In the genomic region with DNA sequence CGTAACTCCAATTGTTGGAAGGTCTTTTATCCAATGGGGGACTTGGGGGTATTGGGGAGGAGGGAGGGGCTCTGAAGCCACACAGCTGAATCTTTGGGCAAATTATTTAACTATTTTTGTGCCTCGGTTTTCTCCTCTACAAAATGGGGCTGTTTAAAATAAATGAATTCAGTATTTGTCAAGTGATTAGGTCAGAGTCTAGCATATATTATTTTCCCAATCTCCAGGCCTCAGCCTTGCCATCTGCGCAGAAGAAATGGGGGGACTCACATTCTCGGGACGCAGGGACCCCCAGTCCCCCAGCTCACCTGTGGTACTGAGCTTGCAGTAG, we compare ENCODE assay signal across 8 cellular contexts. TPM values are rescaled to one million over a fixed set of nuclear protein-coding genes. Genes with fewer than 3 reads are reported as not detected.
DNase-seq lines count a peak whose midpoint lies in the region; ATAC-seq and TF ChIP-seq lines count a peak whose summit lies in the region.

No MANE protein-coding gene starts in this region.

- no peaks in the 10 kb centered on the region for H3K27me3 ChIP-seq in HCT116 (ENCODE audit: insufficient read depth, low read length)
- H3K27me3 ChIP-seq in smooth muscle cell (ENCODE audit: low read depth): no peaks in the 10 kb centered on the region

- H3K4me2 ChIP-seq in HCT116 (ENCODE audit: low read length) (peak overlapping the region; percentile 71), smooth muscle cell (peak overlapping the region; percentile 98)

- H3K36me3 Mint-ChIP-seq in activated T-helper 1 cell treated with anti-CD3 and anti-CD28 coated beads, Interleukin-12 subunit alpha, Interleukin-12 subunit beta, Interleukin-2, Interleukin-4 antibody, amounts not matched to agents 30 ng/mL and 10 ng/mL and 1 ng/mL, durations not matched to agents 14 hours and 24 hours and 36 hours (ENCODE audit: low read depth): peaks cover 31% of the 10 kb centered on the region

- WGBS in smooth muscle cell (ENCODE audit: low lambda C conversion rate): 80% methylated on average over 5 of the region's 5 CpGs

- H3K4me3 Mint-ChIP-seq in activated T-helper 1 cell treated with anti-CD3 and anti-CD28 coated beads, Interleukin-12 subunit alpha, Interleukin-12 subunit beta, Interleukin-2, Interleukin-4 antibody, amounts not matched to agents 30 ng/mL and 10 ng/mL and 1 ng/mL, durations not matched to agents 14 hours and 24 hours and 36 hours: peak overlapping the region; percentile 92

- H3K27ac ChIP-seq in HCT116 (ENCODE audit: low read depth, low read length) (peak overlapping the region; percentile 91), smooth muscle cell (ENCODE audit: low read depth) (peak overlapping the region; percentile 28)

- H3K4me1 ChIP-seq in HCT116 (ENCODE audit: control insufficient read depth in 1 of 2, insufficient read depth in 2 of 2, low read length in 2 of 2) (peaks cover 20 to 46% of the 10 kb centered on the region in 2 experiments), smooth muscle cell (ENCODE audit: low read depth) (peaks cover 8% of the 10 kb centered on the region)

- H3F3A ChIP-seq in smooth muscle cell (ENCODE audit: low read depth): no peaks in the 10 kb centered on the region

- TF ChIP-seq RAD21 in HCT116 (IDR thresholded peaks at IDR 0.05; ENCODE audit: low read depth): no peak

- H3K36me3 ChIP-seq in HCT116 (ENCODE audit: control insufficient read depth in 1 of 2, insufficient read depth in 2 of 2, low read length in 2 of 2) (peaks cover 13 to 15% of the 10 kb centered on the region in 2 experiments), smooth muscle cell (ENCODE audit: low read depth) (no peaks in the 10 kb centered on the region)

- H3K79me2 ChIP-seq in HCT116 (ENCODE audit: insufficient read depth, low read length) (peaks cover 41% of the 10 kb centered on the region), smooth muscle cell (ENCODE audit: low read depth) (peaks cover 7% of the 10 kb centered on the region)

- H3K4me1 Mint-ChIP-seq in activated T-helper 1 cell treated with anti-CD3 and anti-CD28 coated beads, Interleukin-12 subunit alpha, Interleukin-12 subunit beta, Interleukin-2, Interleukin-4 antibody, amounts not matched to agents 30 ng/mL and 10 ng/mL and 1 ng/mL, durations not matched to agents 14 hours and 24 hours and 36 hours (ENCODE audit: low read depth): peaks cover 20% of the 10 kb centered on the region

- no peaks in the 10 kb centered on the region for H4K20me1 ChIP-seq in HCT116 (ENCODE audit: insufficient read depth)
- H4K20me1 ChIP-seq in smooth muscle cell (ENCODE audit: low read depth): peaks cover 49% of the 10 kb centered on the region

- POLR2A ChIA-PET in HCT116 (lab: Charles Lee): no interaction called here

- H3K9me2 ChIP-seq in HCT116 (ENCODE audit: insufficient read depth): no peaks in the 10 kb centered on the region

- intact Hi-C loops in HCT116 (cut with micrococcal nuclease): no loop called here
- intact Hi-C loops in activated T-helper 1 cell treated with anti-CD3 and anti-CD28 coated beads, Interleukin-12 subunit alpha, Interleukin-12 subunit beta, Interleukin-2, Interleukin-4 antibody, amounts not matched to agents 30 ng/mL and 10 ng/mL and 1 ng/mL, durations not matched to agents 14 hours and 24 hours and 36 hours (cut with micrococcal nuclease): loop anchor here (1.0 to 5.0 kb wide), 4 partner anchors 14 to 116 kb away; a partner anchor contains a TSS

- H3K9me3 ChIP-seq in HCT116 (ENCODE audit: control insufficient read depth in 1 of 2, insufficient read depth in 1 of 2, low read depth in 1 of 2, low read length in 2 of 2) (no peaks in the 10 kb centered on the region), smooth muscle cell (replicated peaks; ENCODE audit: low read depth) (no peaks in the 10 kb centered on the region)

- DNase-seq in HCT116 (ENCODE audit: low read depth, low spot score) (no peak), smooth muscle cell (lab: John Stamatoyannopoulos, UW; ENCODE audit: unreplicated experiment) (no peak), NCI-H2107 (lab: John Stamatoyannopoulos, UW) (no peak), mucosa of gallbladder (ENCODE audit: low spot score) (no peak)
- DNase-seq in activated T-helper 1 cell treated with anti-CD3 and anti-CD28 coated beads, Interleukin-12 subunit alpha, Interleukin-12 subunit beta, Interleukin-2, Interleukin-4 antibody, amounts not matched to agents 30 ng/mL and 10 ng/mL and 1 ng/mL, durations not matched to agents 14 hours and 24 hours and 36 hours (ENCODE audit: low spot score): no peak

- H3K9ac ChIP-seq in HCT116 (ENCODE audit: low read length) (peak overlapping the region; percentile 81), smooth muscle cell (ENCODE audit: low read depth) (peak overlapping the region; percentile 88)

- RAD21 ChIA-PET in HCT116 (lab: Charles Lee; ENCODE audit: low non-redundant PET in 1 of 2, low total read pairs in 2 of 2, uncharacterized antibody in 2 of 2, unreplicated experiment in 2 of 2): no interaction called here

- no peak for ATAC-seq in HCT116
- no peak for ATAC-seq in GM21717 (IDR thresholded peaks at IDR 0.05; ENCODE audit: unreplicated experiment)
- no peak for ATAC-seq in HG03025 (IDR thresholded peaks at IDR 0.05; ENCODE audit: low FRiP score, unreplicated experiment)

- H2AFZ ChIP-seq in HCT116 (ENCODE audit: low read depth, low read length, poor library complexity, severe bottlenecking) (no peak overlapping the region), smooth muscle cell (ENCODE audit: low read depth) (no peak overlapping the region)

- H3K4me3 ChIP-seq in HCT116 (replicated peaks in 1 of 2; ENCODE audit: low read depth in 1 of 2, low read length in 2 of 2) (peak overlapping the region; percentile 72 to 80), iPS-11a (ENCODE audit: low read depth, low read length) (peak overlapping the region; percentile 66), smooth muscle cell (peak overlapping the region; percentile 89)

- BruUV-seq in HCT116 (replicated peaks; lab: Mats Ljungman, UMichigan): no TSS peak

- no peak for TF ChIP-seq POLR2A in HCT116 (IDR thresholded peaks at IDR 0.05; ENCODE audit: borderline replicate concordance, extremely low read depth, insufficient read depth, insufficient read length)

- H3K27me3 Mint-ChIP-seq in activated T-helper 1 cell treated with anti-CD3 and anti-CD28 coated beads, Interleukin-12 subunit alpha, Interleukin-12 subunit beta, Interleukin-2, Interleukin-4 antibody, amounts not matched to agents 30 ng/mL and 10 ng/mL and 1 ng/mL, durations not matched to agents 14 hours and 24 hours and 36 hours (ENCODE audit: insufficient read depth): no peaks in the 10 kb centered on the region

- H3K9me3 Mint-ChIP-seq in activated T-helper 1 cell treated with anti-CD3 and anti-CD28 coated beads, Interleukin-12 subunit alpha, Interleukin-12 subunit beta, Interleukin-2, Interleukin-4 antibody, amounts not matched to agents 30 ng/mL and 10 ng/mL and 1 ng/mL, durations not matched to agents 14 hours and 24 hours and 36 hours: no peaks in the 10 kb centered on the region

- TF ChIP-seq CTCF in HCT116 (IDR thresholded peaks at IDR 0.05 in 2 of 3, conservative IDR thresholded peaks at IDR 0.05 in 1 of 3; ENCODE audit: borderline replicate concordance in 1 of 3, insufficient read depth in 1 of 3, low read depth in 2 of 3, low read length in 2 of 3) (no peak), smooth muscle cell (IDR thresholded peaks at IDR 0.05; ENCODE audit: borderline replicate concordance, insufficient read depth, poor library complexity, severe bottlenecking) (no peak)

- CTCF ChIA-PET in HCT116 (lab: Charles Lee): no interaction called here

- peak overlapping the region; percentile 94 for H3K27ac Mint-ChIP-seq in activated T-helper 1 cell treated with anti-CD3 and anti-CD28 coated beads, Interleukin-12 subunit alpha, Interleukin-12 subunit beta, Interleukin-2, Interleukin-4 antibody, amounts not matched to agents 30 ng/mL and 10 ng/mL and 1 ng/mL, durations not matched to agents 14 hours and 24 hours and 36 hours

TF ChIP-seq in HCT116, 20 proteins besides CTCF, POLR2A, EP300 and RAD21 (continues in another document):
- TF ChIP-seq EZH2phosphoT487 (IDR thresholded peaks at IDR 0.05; ENCODE audit: borderline replicate concordance): no peak
- no peak for TF ChIP-seq ZFX (IDR thresholded peaks at IDR 0.05)
- no peak for TF ChIP-seq CEBPB (IDR thresholded peaks at IDR 0.05; ENCODE audit: low read depth)
- TF ChIP-seq TCF7L2 (IDR thresholded peaks at IDR 0.05; ENCODE audit: borderline replicate concordance, extremely low read depth, insufficient read depth, insufficient read length): no peak
- no peak for TF ChIP-seq FOSL1 (IDR thresholded peaks at IDR 0.05; ENCODE audit: low read depth)
- no peak for TF ChIP-seq ELF1 (IDR thresholded peaks at IDR 0.05; ENCODE audit: borderline replicate concordance, low read depth)
- TF ChIP-seq SRF (IDR thresholded peaks at IDR 0.05; ENCODE audit: low read depth): no peak
- TF ChIP-seq POLR2AphosphoS5 (IDR thresholded peaks at IDR 0.05; ENCODE audit: low read depth, low read length): no peak
- no peak for TF ChIP-seq EGR1 (IDR thresholded peaks at IDR 0.05; ENCODE audit: low read depth)
- TF ChIP-seq, protein P1, sequence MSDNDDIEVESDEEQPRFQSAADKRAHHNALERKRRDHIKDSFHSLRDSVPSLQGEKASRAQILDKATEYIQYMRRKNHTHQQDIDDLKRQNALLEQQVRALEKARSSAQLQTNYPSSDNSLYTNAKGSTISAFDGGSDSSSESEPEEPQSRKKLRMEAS (IDR thresholded peaks at IDR 0.05): no peak

RNA-seq across cellular contexts. Expression of a gene that starts 1.5 kb away (rescaled TPM):
- total RNA-seq in HCT116 (2021; ENCODE audit: unreplicated experiment): 263 TPM
- 320 and 329 TPM in 2 replicates for polyA plus RNA-seq in HCT116 (2012)
- total RNA-seq in activated T-helper 1 cell treated with anti-CD3 and anti-CD28 coated beads, Interleukin-12 subunit alpha, Interleukin-12 subunit beta, Interleukin-2, Interleukin-4 antibody, amounts not matched to agents 30 ng/mL and 10 ng/mL and 1 ng/mL, durations not matched to agents 14 hours and 24 hours and 36 hours: 378 and 399 TPM in 2 replicates
- 145 and 146 TPM in 2 replicates for total RNA-seq in smooth muscle cell
- polyA plus RNA-seq in smooth muscle cell: 235 and 274 TPM in 2 replicates
- 629 TPM for total RNA-seq in mucosa of gallbladder

RNA-seq across cellular contexts. Expression of a gene that starts 31.7 kb away (rescaled TPM):
- total RNA-seq in HCT116 (2021; ENCODE audit: unreplicated experiment) (35.6 TPM), smooth muscle cell (7.1 and 7.7 TPM in 2 replicates), mucosa of gallbladder (64.6 TPM)
- polyA plus RNA-seq in HCT116 (2012): 41.3 and 49.3 TPM in 2 replicates
- 0.78 and 1.1 TPM in 2 replicates for total RNA-seq in activated T-helper 1 cell treated with anti-CD3 and anti-CD28 coated beads, Interleukin-12 subunit alpha, Interleukin-12 subunit beta, Interleukin-2, Interleukin-4 antibody, amounts not matched to agents 30 ng/mL and 10 ng/mL and 1 ng/mL, durations not matched to agents 14 hours and 24 hours and 36 hours
- polyA plus RNA-seq in smooth muscle cell: 13.6 and 14.9 TPM in 2 replicates

RNA-seq across cellular contexts. Expression of a gene that starts 33.3 kb away (rescaled TPM):
- total RNA-seq in HCT116 (2021; ENCODE audit: unreplicated experiment) (56.5 TPM), smooth muscle cell (16.3 and 16.9 TPM in 2 replicates), mucosa of gallbladder (93.2 TPM)
- 48.4 and 50.8 TPM in 2 replicates for polyA plus RNA-seq in HCT116 (2012)
- total RNA-seq in activated T-helper 1 cell treated with anti-CD3 and anti-CD28 coated beads, Interleukin-12 subunit alpha, Interleukin-12 subunit beta, Interleukin-2, Interleukin-4 antibody, amounts not matched to agents 30 ng/mL and 10 ng/mL and 1 ng/mL, durations not matched to agents 14 hours and 24 hours and 36 hours: 4.1 and 5.7 TPM in 2 replicates
- 57.4 and 71.5 TPM in 2 replicates for polyA plus RNA-seq in smooth muscle cell
